In genomic region chr10:17005621-17006566, GRCh38 we compare ENCODE assay signal across 1 cellular context.
TF ChIP-seq lines count a peak whose summit lies in the region.

No MANE protein-coding gene starts in this region.

TF ChIP-seq in IMR-90, 13 proteins besides CTCF, POLR2A, EP300 and RAD21:
- TF ChIP-seq MXI1 (IDR thresholded peaks at IDR 0.05; ENCODE audit: borderline replicate concordance, low read depth, low read length) (no peak), NFE2L2 (IDR thresholded peaks at IDR 0.05; ENCODE audit: low read depth, low read length) (no peak), SMC3 (IDR thresholded peaks at IDR 0.05; ENCODE audit: low read depth, low read length) (no peak), RCOR1 (IDR thresholded peaks at IDR 0.05; ENCODE audit: insufficient replicate concordance, low read length) (no peak), CEBPB (IDR thresholded peaks at IDR 0.05; ENCODE audit: low read depth, low read length) (no peak), CHD1 (IDR thresholded peaks at IDR 0.05; ENCODE audit: low read depth, low read length) (no peak), FOS (IDR thresholded peaks at IDR 0.05; ENCODE audit: low read depth, low read length) (no peak), RFX5 (IDR thresholded peaks at IDR 0.05; ENCODE audit: low read depth, low read length) (no peak), BHLHE40 (IDR thresholded peaks at IDR 0.05; ENCODE audit: low read depth, low read length) (no peak), MAFK (IDR thresholded peaks at IDR 0.05; ENCODE audit: low read depth, low read length) (no peak), MAZ (IDR thresholded peaks at IDR 0.05; ENCODE audit: borderline replicate concordance, low read depth, low read length) (no peak), ELK1 (IDR thresholded peaks at IDR 0.05; ENCODE audit: borderline replicate concordance, low read depth, low read length) (no peak)
- TF ChIP-seq, protein P1, sequence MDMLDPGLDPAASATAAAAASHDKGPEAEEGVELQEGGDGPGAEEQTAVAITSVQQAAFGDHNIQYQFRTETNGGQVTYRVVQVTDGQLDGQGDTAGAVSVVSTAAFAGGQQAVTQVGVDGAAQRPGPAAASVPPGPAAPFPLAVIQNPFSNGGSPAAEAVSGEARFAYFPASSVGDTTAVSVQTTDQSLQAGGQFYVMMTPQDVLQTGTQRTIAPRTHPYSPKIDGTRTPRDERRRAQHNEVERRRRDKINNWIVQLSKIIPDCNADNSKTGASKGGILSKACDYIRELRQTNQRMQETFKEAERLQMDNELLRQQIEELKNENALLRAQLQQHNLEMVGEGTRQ (IDR thresholded peaks at IDR 0.05; ENCODE audit: low read depth, low read length), result no peak
